In the genomic region with DNA sequence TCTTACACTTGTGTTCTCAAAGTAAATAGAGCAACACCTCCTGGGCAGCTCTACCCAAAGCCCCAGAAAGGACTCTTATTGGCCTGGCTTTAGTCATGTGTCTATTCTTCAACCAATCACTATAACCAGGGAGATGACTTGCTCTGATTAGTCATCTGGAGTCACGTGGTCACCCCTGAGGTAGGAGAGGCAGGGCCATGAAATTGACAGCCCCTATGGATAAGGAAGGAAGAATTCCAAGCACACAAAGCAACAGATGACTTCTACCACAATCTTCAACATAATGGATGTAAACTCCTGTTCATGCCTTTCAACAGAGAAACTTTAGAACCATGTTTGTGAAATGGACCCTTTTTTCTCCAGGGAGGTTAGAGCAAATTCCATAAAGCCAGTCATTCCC, we compare ENCODE assay signal across 19 cellular contexts. TPM values are rescaled to one million over a fixed set of nuclear protein-coding genes. Genes with fewer than 3 reads are reported as not detected.
DNase-seq lines count a peak whose midpoint lies in the region; ATAC-seq and TF ChIP-seq lines count a peak whose summit lies in the region.
"Had no signal": no experiment of that assay in that cellular context is flagged by ENCODE, and none has a peak within 500 bp of the region (broad histone marks: within the 10 kb centered on the region; RNA-seq: fewer than 3 reads in every experiment).

No MANE protein-coding gene starts in this region.

- H3K27ac ChIP-seq in IMR-90 (ENCODE audit: insufficient read depth, low read length) (no peak overlapping the region), SJCRH30 (no peak overlapping the region; the same call in 1 of the 2 replicates)
- H3K27ac ChIP-seq: BLaER1 treated with 17β-estradiol and CSF1 and Interleukin-3, amounts not matched to agents 10 nM and 100 nM had no signal

- H3K4ac ChIP-seq in IMR-90 (ENCODE audit: low read depth, low read length): no peak overlapping the region

- H2BK15ac ChIP-seq in IMR-90 (ENCODE audit: low read depth, low read length): no peak overlapping the region

- H2BK5ac ChIP-seq in IMR-90 (ENCODE audit: low read depth, low read length, poor library complexity, severe bottlenecking): no peak overlapping the region

- H2AFZ ChIP-seq in IMR-90 (replicated peaks; ENCODE audit: low read length, poor library complexity): no peak overlapping the region

- POLR2A ChIA-PET in IMR-90 (lab: Charles Lee; ENCODE audit: unreplicated experiment): no interaction called here

- dilution Hi-C loops in IMR-90 (cut with HindIII; ENCODE audit: low sequenced_read_pairs, unreplicated experiment): no loop called here

- no peaks in the 10 kb centered on the region for H3K36me3 ChIP-seq in IMR-90 (ENCODE audit: control insufficient read depth, insufficient read depth, low read length)
- no peaks in the 10 kb centered on the region for H3K36me3 ChIP-seq in SJCRH30
- H3K36me3 ChIP-seq: BLaER1 treated with 17β-estradiol and CSF1 and Interleukin-3, amounts not matched to agents 10 nM and 100 nM had no signal

- no peak overlapping the region for H3K4me2 ChIP-seq in IMR-90 (ENCODE audit: low read depth, low read length)
- H3K4me2 ChIP-seq: BLaER1 treated with 17β-estradiol and CSF1 and Interleukin-3, amounts not matched to agents 10 nM and 100 nM had no signal

- CTCF ChIA-PET in IMR-90 (lab: Yijun Ruan, JAX): no interaction called here

- no peak overlapping the region for H3K9ac ChIP-seq in IMR-90 (ENCODE audit: low read depth, low read length)
- H3K9ac ChIP-seq: BLaER1 treated with 17β-estradiol and CSF1 and Interleukin-3, amounts not matched to agents 10 nM and 100 nM had no signal

- no peak for TF ChIP-seq POLR2A in IMR-90 (IDR thresholded peaks at IDR 0.05; ENCODE audit: low read depth, low read length)

- H3K56ac ChIP-seq in IMR-90 (ENCODE audit: extremely low read depth, insufficient read depth, low read length): no peak overlapping the region

- no peak overlapping the region for H2BK120ac ChIP-seq in IMR-90 (ENCODE audit: low read depth, low read length)

- H3K79me1 ChIP-seq in IMR-90 (ENCODE audit: low read depth in 1 of 2, low read length in 2 of 2): no peaks in the 10 kb centered on the region

- intact Hi-C loops in IMR-90 (cut with micrococcal nuclease): no loop called here

- no peaks in the 10 kb centered on the region for H3K4me1 ChIP-seq in IMR-90 (ENCODE audit: control insufficient read depth, insufficient read depth, low read length)
- H3K4me1 ChIP-seq in SJCRH30: peaks cover 30% of the 10 kb centered on the region

- no peak overlapping the region for H3K14ac ChIP-seq in IMR-90 (replicated peaks; ENCODE audit: low read depth, low read length)

- H3K18ac ChIP-seq in IMR-90 (ENCODE audit: low read depth, low read length): no peak overlapping the region

- no CpG with 5 or more reads among the region's 1 CpG for WGBS in IMR-90 (ENCODE audit: extremely low coverage in 2 of 2, insufficient read length in 1 of 2), 2 experiments

- no peaks in the 10 kb centered on the region for H3K27me3 ChIP-seq in IMR-90 (ENCODE audit: control insufficient read depth, insufficient read depth, low read length)
- no peaks in the 10 kb centered on the region for H3K27me3 ChIP-seq in SJCRH30
- H3K27me3 ChIP-seq: BLaER1 treated with 17β-estradiol and CSF1 and Interleukin-3, amounts not matched to agents 10 nM and 100 nM had no signal

- H3K9me3 ChIP-seq in IMR-90 (ENCODE audit: control insufficient read depth, insufficient read depth, low read length) (peaks cover 5% of the 10 kb centered on the region; the same call in 1 of the 2 replicates), SJCRH30 (replicated peaks) (peaks cover 18% of the 10 kb centered on the region)

- ATAC-seq in IMR-90 (ENCODE audit: low read depth): no peak
- no peak for ATAC-seq in HG03442 (IDR thresholded peaks at IDR 0.05; ENCODE audit: unreplicated experiment)
- ATAC-seq in GM18861 (IDR thresholded peaks at IDR 0.05; ENCODE audit: unreplicated experiment): no peak

- no peak overlapping the region for H3K23ac ChIP-seq in IMR-90 (ENCODE audit: low read depth, low read length)

- H3K4me3 ChIP-seq in IMR-90 (ENCODE audit: insufficient read depth, low read depth, low read length) (no peak overlapping the region), SJCRH30 (no peak overlapping the region)
- H3K4me3 ChIP-seq: BLaER1 treated with 17β-estradiol and CSF1 and Interleukin-3, amounts not matched to agents 10 nM and 100 nM had no signal

- in situ Hi-C loops in IMR-90 (cut with MboI; ENCODE audit: low sequenced_read_pairs): no loop called here

- H4K5ac ChIP-seq in IMR-90 (ENCODE audit: low read depth, low read length): no peak overlapping the region

- H2AK5ac ChIP-seq in IMR-90 (ENCODE audit: low read depth, low read length): no peak overlapping the region

- DNase-seq in NCI-H1105 treated with DMSO at 0.1 percent for 48 hours (lab: John Stamatoyannopoulos, UW) (peak; percentile 7), NCI-H1105 (lab: John Stamatoyannopoulos, UW) (no peak), IMR-90 (no peak), SJCRH30 (peak; percentile 81 to 83), NCI-H2196 treated with DMSO at 0.1 percent for 48 hours (lab: John Stamatoyannopoulos, UW; ENCODE audit: unreplicated experiment) (no peak)
- DNase-seq: 8988T; ACHN; Calu3; CD4-positive, CD25-positive, alpha-beta regulatory T cell; DMS 273 treated with DMSO at 0.1 percent for 48 hours; DMS79 treated with DMSO at 0.1 percent for 48 hours; GDM1; GOT3; H9; KBM-7 had no signal

- no peak for TF ChIP-seq CTCF in IMR-90 (conservative IDR thresholded peaks at IDR 0.05; ENCODE audit: low read depth, low read length)

- H2BK20ac ChIP-seq in IMR-90 (ENCODE audit: low read depth, low read length): no peak overlapping the region

- TF ChIP-seq RAD21 in IMR-90 (IDR thresholded peaks at IDR 0.05; ENCODE audit: low read length): no peak

- no peak overlapping the region for H4K8ac ChIP-seq in IMR-90 (ENCODE audit: low read depth in 2 of 2, low read length in 2 of 2)

- no peak overlapping the region for H4K91ac ChIP-seq in IMR-90 (ENCODE audit: insufficient read depth, low read depth, low read length)

- no peaks in the 10 kb centered on the region for H4K20me1 ChIP-seq in IMR-90 (ENCODE audit: insufficient read depth, low read length)
- H4K20me1 ChIP-seq: BLaER1 treated with 17β-estradiol and CSF1 and Interleukin-3, amounts not matched to agents 10 nM and 100 nM had no signal

- no peaks in the 10 kb centered on the region for H3K9me1 ChIP-seq in IMR-90 (ENCODE audit: insufficient read depth, low read length)

- H2AK9ac ChIP-seq in IMR-90 (replicated peaks; ENCODE audit: low read depth, low read length, poor library complexity): no peak overlapping the region

- BruUV-seq in IMR-90 (replicated peaks; lab: Mats Ljungman, UMichigan): no TSS peak

TF ChIP-seq in IMR-90, 13 proteins besides CTCF, POLR2A, EP300 and RAD21:
- TF ChIP-seq, protein P1, sequence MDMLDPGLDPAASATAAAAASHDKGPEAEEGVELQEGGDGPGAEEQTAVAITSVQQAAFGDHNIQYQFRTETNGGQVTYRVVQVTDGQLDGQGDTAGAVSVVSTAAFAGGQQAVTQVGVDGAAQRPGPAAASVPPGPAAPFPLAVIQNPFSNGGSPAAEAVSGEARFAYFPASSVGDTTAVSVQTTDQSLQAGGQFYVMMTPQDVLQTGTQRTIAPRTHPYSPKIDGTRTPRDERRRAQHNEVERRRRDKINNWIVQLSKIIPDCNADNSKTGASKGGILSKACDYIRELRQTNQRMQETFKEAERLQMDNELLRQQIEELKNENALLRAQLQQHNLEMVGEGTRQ (IDR thresholded peaks at IDR 0.05; ENCODE audit: low read depth, low read length): 0 out of 2 replicates have a peak, but pooled peaks have one; percentile 22
- TF ChIP-seq MXI1 (IDR thresholded peaks at IDR 0.05; ENCODE audit: borderline replicate concordance, low read depth, low read length): no peak

RNA-seq across cellular contexts. Expression of gene EYA2, which starts 24.6 kb away (rescaled TPM):
- 2.3 and 2.5 TPM in 2 replicates for total RNA-seq in IMR-90 (2012; rRNA removed)
- 5.0 and 5.4 TPM in 2 replicates for polyA plus RNA-seq in IMR-90 (2012; rRNA removed)
- 1.8 and 4.5 TPM in 2 replicates for polyA plus RNA-seq in IMR-90 (2012; cell fraction: cytosol; rRNA removed)
- 3.6 and 4.4 TPM in 2 replicates for polyA plus RNA-seq in IMR-90 (2012; cell fraction: nucleus; rRNA removed; ENCODE audit: low replicate concordance)
- total RNA-seq in SJCRH30 (2014; rRNA removed; shearing (Covaris generic)): 56.4 and 63.2 TPM in 2 replicates
- total RNA-seq: CD4-positive, CD25-positive, alpha-beta regulatory T cell; HT1080 had no signal
- polyA plus RNA-seq: CD4-positive, CD25-positive, alpha-beta regulatory T cell had no signal

Comparison
In these comparisons a context has a peak if more than half of its experiments do, and no peak if none do; other contexts are left out.
1. DNase-seq: peak in NCI-H1105 treated with DMSO at 0.1 percent for 48 hours (single experiment) and SJCRH30 (2 of 2); none in NCI-H1105 (single experiment), IMR-90 (single experiment) and NCI-H2196 treated with DMSO at 0.1 percent for 48 hours (single experiment).
2. RNA of gene EYA2, which starts 24.6 kb away (total RNA-seq): 56.4 to 63.2 TPM in SJCRH30; 2.3 to 2.5 TPM in IMR-90; every median in the first group is over 10 times any median in the second.